In the genomic region with DNA sequence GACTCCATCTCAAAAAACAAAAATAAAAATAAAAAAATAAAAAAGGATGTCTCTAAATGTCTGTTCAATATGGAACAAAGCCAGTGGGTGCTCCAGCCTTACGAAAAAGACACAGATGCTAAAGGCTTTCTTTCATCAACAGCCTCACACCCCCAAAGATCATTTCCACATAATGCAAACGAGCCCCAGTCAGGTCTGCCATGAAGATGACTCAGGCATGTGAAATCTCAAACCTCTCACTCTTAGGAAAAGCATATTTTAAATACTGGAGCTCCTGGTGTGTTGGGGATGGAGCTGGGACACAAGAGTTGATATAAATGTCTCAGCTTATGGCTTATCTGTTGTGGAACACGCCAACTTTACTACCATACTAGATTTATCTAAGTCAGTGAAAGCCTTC, we compare ENCODE assay signal across 18 cellular contexts. TPM values are rescaled to one million over a fixed set of nuclear protein-coding genes. Genes with fewer than 3 reads are reported as not detected.
A peak's percentile ranks its signal among the peaks of the same experiment; 100 is the strongest.
DNase-seq lines count a peak whose midpoint lies in the region; ATAC-seq and TF ChIP-seq lines count a peak whose summit lies in the region.
"Had no signal": no experiment of that assay in that cellular context is flagged by ENCODE, and none has a peak within 500 bp of the region (broad histone marks: within the 10 kb centered on the region; RNA-seq: fewer than 3 reads in every experiment).

No MANE protein-coding gene starts in this region.

- H3K4me3 Mint-ChIP-seq in osteocyte (ENCODE audit: unreplicated experiment), result no peak overlapping the region
- H3K4me3 Mint-ChIP-seq: activated CD4-positive, alpha-beta T cell treated with anti-CD3 and anti-CD28 coated beads for 36 hours; activated naive CD8-positive, alpha-beta T cell treated with anti-CD3 and anti-CD28 coated beads, Interleukin-2, amount 50 U/mL, for 24 hours; CD8-positive, alpha-beta T cell; natural killer cell; T-helper 17 cell had no signal

- no peak for TF ChIP-seq EP300 in upper lobe of left lung (IDR thresholded peaks at IDR 0.05)

- no peaks in the 10 kb centered on the region for H3K9me3 Mint-ChIP-seq in osteocyte (ENCODE audit: unreplicated experiment)
- H3K9me3 Mint-ChIP-seq: activated naive CD8-positive, alpha-beta T cell treated with anti-CD3 and anti-CD28 coated beads, Interleukin-2, amount 50 U/mL, for 24 hours; CD8-positive, alpha-beta T cell; natural killer cell had no signal

- H3F3A ChIP-seq in GM23248 (ENCODE audit: insufficient read depth), result peaks cover 16% of the 10 kb centered on the region; the same call in 1 of the 2 replicates

- peak overlapping the region; percentile 27 for H3K27ac Mint-ChIP-seq in osteocyte (ENCODE audit: unreplicated experiment)
- H3K27ac Mint-ChIP-seq: activated naive CD8-positive, alpha-beta T cell treated with anti-CD3 and anti-CD28 coated beads, Interleukin-2, amount 50 U/mL, for 24 hours; CD8-positive, alpha-beta T cell; natural killer cell; T-helper 17 cell had no signal

- no peak overlapping the region for H3K9ac ChIP-seq in GM23248
- H3K9ac ChIP-seq in fibroblast of lung (ENCODE audit: insufficient read depth, low read length), result no peak overlapping the region

- H3K4me1 ChIP-seq in GM23248 (ENCODE audit: insufficient read depth) (peaks cover 34% of the 10 kb centered on the region), fibroblast of lung (ENCODE audit: control insufficient read depth, extremely low read depth, insufficient read depth, low read length) (peaks cover 6% of the 10 kb centered on the region), heart left ventricle (peaks cover 0 to 17% (median 10%) of the 10 kb centered on the region in 12 donors), upper lobe of left lung (peaks cover 10 to 19% (median 15%) of the 10 kb centered on the region in 4 donors)

- no peak for ATAC-seq in heart left ventricle
- ATAC-seq in upper lobe of left lung (ENCODE audit: low FRiP score in 2 of 2), result no peak
- ATAC-seq: activated CD4-positive, alpha-beta T cell treated with anti-CD3 and anti-CD28 coated beads for 36 hours; activated naive CD8-positive, alpha-beta T cell treated with anti-CD3 and anti-CD28 coated beads, Interleukin-2, amount 50 U/mL, for 24 hours; CD8-positive, alpha-beta T cell; natural killer cell; T-helper 17 cell had no signal

- TF ChIP-seq POLR2A in heart left ventricle (IDR thresholded peaks at IDR 0.05), result no peak
- TF ChIP-seq POLR2A in upper lobe of left lung (IDR thresholded peaks at IDR 0.05), result no peak

- TF ChIP-seq CTCF in fibroblast of lung (conservative IDR thresholded peaks at IDR 0.05 in 1 of 2, IDR thresholded peaks at IDR 0.05 in 1 of 2; ENCODE audit: low read depth in 1 of 2, low read length in 2 of 2) (no peak), osteocyte (IDR thresholded peaks at IDR 0.05) (no peak), heart left ventricle (IDR thresholded peaks at IDR 0.05) (no peak), upper lobe of left lung (IDR thresholded peaks at IDR 0.05) (no peak)

- H3K36me3 ChIP-seq in GM23248 (ENCODE audit: low read depth) (no peaks in the 10 kb centered on the region), fibroblast of lung (ENCODE audit: control insufficient read depth, insufficient read depth, low read length) (no peaks in the 10 kb centered on the region), heart left ventricle (no peaks in the 10 kb centered on the region), upper lobe of left lung (no peaks in the 10 kb centered on the region)

- in situ Hi-C loops in GM23248 (cut with MboI), result loop anchor here (5.0 to 10.0 kb wide), 3 partner anchors 204 to 591 kb away; no protein-coding TSS in a partner anchor

- H3K9me2 ChIP-seq in GM23248 (ENCODE audit: insufficient read depth), result no peaks in the 10 kb centered on the region

- H3K4me2 ChIP-seq in GM23248 (ENCODE audit: unreplicated experiment) (no peak overlapping the region), fibroblast of lung (ENCODE audit: extremely low read depth, insufficient read depth, low read length) (no peak overlapping the region)

- 13 to 22% methylated on average over 3 of the region's 3 CpGs for WGBS in GM23248 (ENCODE audit: low coverage in 1 of 2, low lambda C conversion rate in 2 of 2, missing lambda C conversion rate in 2 of 2), 2 experiments
- 47 to 74% (median 65%) methylated on average over 3 of the region's 3 CpGs for WGBS in heart left ventricle, 4 donors
- WGBS in upper lobe of left lung, 2 donors, result 53 to 54% methylated on average over 3 of the region's 3 CpGs

- H3K36me3 Mint-ChIP-seq in osteocyte (ENCODE audit: unreplicated experiment), result no peaks in the 10 kb centered on the region
- H3K36me3 Mint-ChIP-seq: CD8-positive, alpha-beta T cell; natural killer cell had no signal

- H3K9me3 ChIP-seq in GM23248 (ENCODE audit: low read depth), result no peaks in the 10 kb centered on the region
- no peaks in the 10 kb centered on the region for H3K9me3 ChIP-seq in fibroblast of lung (ENCODE audit: control insufficient read depth, insufficient read depth, low read depth, low read length)
- H3K9me3 ChIP-seq in heart left ventricle, result no peaks in the 10 kb centered on the region
- H3K9me3 ChIP-seq in upper lobe of left lung, result no peaks in the 10 kb centered on the region

- no peak overlapping the region for H2AFZ ChIP-seq in GM23248
- H2AFZ ChIP-seq in fibroblast of lung (ENCODE audit: low read length), result no peak overlapping the region

- intact Hi-C loops in heart left ventricle (cut with DNase I), result loop anchor here in 4 of 10 donors (5.0 to 10.0 kb wide), 5 partner anchors 106 to 214 kb away; no protein-coding TSS in a partner anchor

- peak; percentile 82 for DNase-seq in GM23248
- DNase-seq in SW480 (ENCODE audit: low spot score), result peak; percentile 37
- peak; percentile 52 to 91 for DNase-seq in fibroblast of lung (ENCODE audit: low read depth in 2 of 2)
- DNase-seq in osteocyte (ENCODE audit: extremely low spot score, unreplicated experiment), result no peak
- no peak for DNase-seq in heart left ventricle
- DNase-seq in activated CD4-positive, alpha-beta T cell treated with anti-CD3 and anti-CD28 coated beads for 48 hours, result no peak
- DNase-seq in upper lobe of left lung, result no peak
- DNase-seq in DMS114 treated with DMSO at 0.1 percent for 48 hours (lab: John Stamatoyannopoulos, UW; ENCODE audit: unreplicated experiment), result no peak
- DNase-seq: activated CD4-positive, alpha-beta T cell treated with anti-CD3 and anti-CD28 coated beads for 36 hours; activated naive CD8-positive, alpha-beta T cell treated with anti-CD3 and anti-CD28 coated beads, Interleukin-2, amount 50 U/mL, for 24 hours; CD8-positive, alpha-beta T cell; erythroblast; GDM1; natural killer cell; NCI-H2081 treated with DMSO at 0.1 percent for 48 hours; NCI-H82; retina; T-helper 17 cell had no signal

- no peak overlapping the region for H3K4me3 ChIP-seq in GM23248
- H3K4me3 ChIP-seq in fibroblast of lung (replicated peaks in 1 of 4; ENCODE audit: control extremely low read depth in 1 of 4, insufficient read depth in 1 of 4, low read depth in 3 of 4, low read length in 4 of 4), result no peak overlapping the region
- no peak overlapping the region for H3K4me3 ChIP-seq in heart left ventricle
- no peak overlapping the region for H3K4me3 ChIP-seq in upper lobe of left lung

- peaks cover 47% of the 10 kb centered on the region for H3K4me1 Mint-ChIP-seq in osteocyte (ENCODE audit: unreplicated experiment)

- no peaks in the 10 kb centered on the region for H3K27me3 ChIP-seq in GM23248 (replicated peaks; ENCODE audit: insufficient read depth)
- no peaks in the 10 kb centered on the region for H3K27me3 ChIP-seq in fibroblast of lung (ENCODE audit: control insufficient read depth, insufficient read depth, low read length)
- H3K27me3 ChIP-seq in heart left ventricle, result no peaks in the 10 kb centered on the region
- H3K27me3 ChIP-seq in upper lobe of left lung, result no peaks in the 10 kb centered on the region

- H3K27ac ChIP-seq in GM23248 (peak overlapping the region; percentile 18), fibroblast of lung (ENCODE audit: insufficient read depth, low read length) (no peak overlapping the region), heart left ventricle (no peak overlapping the region), upper lobe of left lung (no peak overlapping the region)

- no peaks in the 10 kb centered on the region for H3K27me3 Mint-ChIP-seq in osteocyte (ENCODE audit: unreplicated experiment)
- H3K27me3 Mint-ChIP-seq: activated CD4-positive, alpha-beta T cell treated with anti-CD3 and anti-CD28 coated beads for 36 hours had no signal

- 0 out of 2 replicates have a peak, but pooled peaks cover 5% of the 10 kb centered on the region for H3K79me2 ChIP-seq in GM23248 (ENCODE audit: insufficient read depth)
- H3K79me2 ChIP-seq in fibroblast of lung (ENCODE audit: control insufficient read depth, insufficient read depth, low read length), result no peaks in the 10 kb centered on the region

- H4K20me1 ChIP-seq in GM23248 (ENCODE audit: insufficient read depth) (no peaks in the 10 kb centered on the region), fibroblast of lung (ENCODE audit: control insufficient read depth, extremely low read depth, insufficient read depth, low read length) (no peaks in the 10 kb centered on the region)

RNA-seq across cellular contexts. Expression of a gene that starts 49.9 kb away (rescaled TPM):
- total RNA-seq in GM23248 (2014; rRNA removed; shearing (Covaris generic)), result 1.9 and 2.1 TPM in 2 replicates
- 0.70 and 0.78 TPM in 2 replicates for polyA plus RNA-seq in GM23248 (2016; fragmentation: Nextera tagmentation; extraction: Ambion mirVana)
- 49.6 and 86.9 TPM in 2 replicates for total RNA-seq in fibroblast of lung
- 3.8 and 15.1 TPM in 2 replicates for polyA plus RNA-seq in fibroblast of lung
- polyA plus RNA-seq in fibroblast of lung (2012), result 2.3 and 10.4 TPM in 2 replicates
- polyA minus RNA-seq in fibroblast of lung (ENCODE audit: low replicate concordance), result 1.5 and 29.2 TPM in 2 replicates
- 0.32 and 1.1 TPM in 2 replicates for total RNA-seq in osteocyte
- total RNA-seq in heart left ventricle, result 10 to 100 TPM in 1 of 9 donors, 1 to 10 TPM in 8; 1.8 to 18.4 (median 3.1) TPM
- 1 to 10 TPM in 1 of 2 donors, under 1 TPM in 1; 0.84 to 1.1 TPM for polyA plus RNA-seq in heart left ventricle
- total RNA-seq in upper lobe of left lung, result 10 to 100 TPM; 14.1 to 51.3 (median 24.6) TPM

Comparison
In these comparisons a context has a peak if more than half of its experiments do, and no peak if none do; other contexts are left out.
1. DNase-seq: peak in GM23248 (single experiment), SW480 (single experiment) and fibroblast of lung (2 of 2); none in osteocyte (single experiment), heart left ventricle (0 of 5), activated CD4-positive, alpha-beta T cell treated with anti-CD3 and anti-CD28 coated beads for 48 hours (single experiment), upper lobe of left lung (0 of 2) and DMS114 treated with DMSO at 0.1 percent for 48 hours (single experiment).